ENCODE assay signal across 1 cellular context in the genomic region with DNA sequence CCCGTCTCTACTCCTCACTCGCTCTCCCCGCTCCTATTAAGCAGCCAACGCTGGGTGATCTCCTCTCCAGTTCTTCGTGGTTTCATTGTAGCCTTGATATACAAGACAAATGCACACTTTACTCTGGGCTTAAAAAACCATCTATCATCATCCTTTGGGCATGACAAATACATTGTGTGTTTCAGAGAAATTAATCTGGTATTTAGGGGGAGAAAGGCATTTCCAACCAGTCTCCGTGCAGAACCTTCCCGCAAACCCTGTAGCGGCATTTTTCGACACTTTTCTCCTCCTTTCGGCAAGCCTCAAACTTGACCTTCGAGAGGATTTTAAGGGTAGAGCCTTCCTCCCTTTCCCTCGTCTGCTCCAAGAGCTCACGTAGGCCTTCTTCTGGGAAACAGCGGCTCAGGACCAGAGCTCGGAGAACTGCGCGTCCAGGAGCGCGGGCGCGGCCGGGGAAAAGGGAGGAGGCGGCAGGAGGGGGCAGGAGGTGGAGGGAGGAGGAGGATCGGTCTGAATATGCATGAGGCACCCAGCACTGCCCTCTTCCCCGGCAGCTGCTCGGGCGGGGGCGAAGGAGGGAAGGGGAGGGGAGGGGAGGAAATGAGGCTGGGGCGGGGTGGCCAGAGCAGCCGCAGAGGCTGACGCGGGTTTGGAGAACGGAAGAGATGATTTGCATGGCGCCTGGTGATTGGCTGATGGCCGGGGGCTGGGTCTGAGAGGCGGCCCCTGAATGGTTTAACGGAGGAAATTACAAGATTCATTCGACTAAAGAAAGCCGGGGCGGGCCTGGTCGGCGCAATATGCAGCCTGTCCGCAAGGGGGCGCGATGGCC.
TF ChIP-seq lines count a peak whose summit lies in the region.

No MANE protein-coding gene starts in this region.

TF ChIP-seq in HepG2, 621 proteins besides CTCF, POLR2A, EP300 and RAD21 (continued from another document and continues in another):
- TF ChIP-seq, protein P1, sequence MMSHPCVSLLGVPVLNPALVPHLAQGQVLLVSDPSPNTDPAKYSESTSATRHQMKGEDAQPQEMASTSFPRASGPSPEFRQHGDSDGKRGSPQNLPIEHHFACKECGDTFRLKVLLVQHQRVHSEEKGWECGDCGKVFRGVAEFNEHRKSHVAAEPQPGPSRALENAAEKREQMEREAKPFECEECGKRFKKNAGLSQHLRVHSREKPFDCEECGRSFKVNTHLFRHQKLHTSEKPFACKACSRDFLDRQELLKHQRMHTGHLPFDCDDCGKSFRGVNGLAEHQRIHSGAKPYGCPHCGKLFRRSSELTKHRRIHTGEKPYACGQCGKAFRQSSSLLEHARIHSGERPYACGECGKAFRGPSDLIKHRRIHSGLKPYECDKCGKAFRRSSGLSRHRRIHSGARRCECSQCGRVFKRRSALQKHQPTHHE (CRISPR knock-in tag; IDR thresholded peaks at IDR 0.05; ENCODE audit: borderline replicate concordance), result no peak
- TF ChIP-seq ZNF724P (CRISPR knock-in tag; IDR thresholded peaks at IDR 0.05; ENCODE audit: borderline replicate concordance) (no peak), PITX1 (CRISPR knock-in tag; IDR thresholded peaks at IDR 0.05) (no peak), ZNF883 (CRISPR knock-in tag; IDR thresholded peaks at IDR 0.05; ENCODE audit: not compliant biosample characterization) (no peak), NONO (IDR thresholded peaks at IDR 0.05) (no peak), NONO (CRISPR knock-in tag; conservative IDR thresholded peaks at IDR 0.05) (no peak), NFYB (CRISPR knock-in tag; IDR thresholded peaks at IDR 0.05) (peak; percentile 69), REPIN1 (CRISPR knock-in tag; IDR thresholded peaks at IDR 0.05; ENCODE audit: borderline replicate concordance, low read depth) (0 out of 2 replicates have a peak, but pooled peaks have one; percentile 44), HNRNPLL (IDR thresholded peaks at IDR 0.05; ENCODE audit: low read depth, low read length, poor library complexity, severe bottlenecking) (peak; percentile 56), GLI4 (CRISPR knock-in tag; IDR thresholded peaks at IDR 0.05; ENCODE audit: borderline replicate concordance) (no peak), AHR (CRISPR knock-in tag; IDR thresholded peaks at IDR 0.05) (no peak), RBFOX2 (IDR thresholded peaks at IDR 0.05; ENCODE audit: low read depth, low read length) (no peak), SRSF1 (optimal IDR thresholded peaks at IDR 0.05; ENCODE audit: low read depth, low read length) (no peak), FLYWCH1 (CRISPR knock-in tag; IDR thresholded peaks at IDR 0.05) (no peak), ZNF354B (CRISPR knock-in tag; IDR thresholded peaks at IDR 0.05) (no peak), JARID2 (CRISPR knock-in tag; IDR thresholded peaks at IDR 0.05; ENCODE audit: insufficient replicate concordance) (no peak), PCBP2 (optimal IDR thresholded peaks at IDR 0.05; ENCODE audit: low read depth, low read length, poor library complexity, severe bottlenecking) (no peak), KAT7 (CRISPR knock-in tag; IDR thresholded peaks at IDR 0.05; ENCODE audit: borderline replicate concordance) (no peak), ZNF383 (CRISPR knock-in tag; IDR thresholded peaks at IDR 0.05; ENCODE audit: borderline replicate concordance) (no peak), SOX6 (IDR thresholded peaks at IDR 0.05) (no peak), SOX6 (CRISPR knock-in tag; IDR thresholded peaks at IDR 0.05) (peak; percentile 43; the same call in 1 of the 2 replicates), RBM39 (IDR thresholded peaks at IDR 0.05; ENCODE audit: low read depth, low read length, poor library complexity, severe bottlenecking) (no peak), NPAS2 (CRISPR knock-in tag; IDR thresholded peaks at IDR 0.05; ENCODE audit: borderline replicate concordance) (no peak), KLF12 (CRISPR knock-in tag; IDR thresholded peaks at IDR 0.05; ENCODE audit: borderline replicate concordance) (no peak), ZNF160 (CRISPR knock-in tag; IDR thresholded peaks at IDR 0.05) (no peak), IKZF1 (IDR thresholded peaks at IDR 0.05) (no peak), ZMYM2 (CRISPR knock-in tag; IDR thresholded peaks at IDR 0.05) (no peak), HIVEP1 (CRISPR knock-in tag; IDR thresholded peaks at IDR 0.05) (no peak), ZSCAN21 (CRISPR knock-in tag; IDR thresholded peaks at IDR 0.05; ENCODE audit: borderline replicate concordance) (no peak), HNRNPK (IDR thresholded peaks at IDR 0.05; ENCODE audit: low read depth, low read length, poor library complexity, severe bottlenecking) (peak; percentile 87), SMARCC2 (IDR thresholded peaks at IDR 0.05) (no peak), ZNF224 (CRISPR knock-in tag; IDR thresholded peaks at IDR 0.05) (no peak), ZFYVE20 (CRISPR knock-in tag; IDR thresholded peaks at IDR 0.05; ENCODE audit: borderline replicate concordance, low read depth) (no peak), KMT2B (CRISPR knock-in tag; IDR thresholded peaks at IDR 0.05) (no peak; the same call in 1 of the 2 replicates), ZSCAN9 (CRISPR knock-in tag; IDR thresholded peaks at IDR 0.05; ENCODE audit: borderline replicate concordance) (no peak)
- TF ChIP-seq, protein P2, sequence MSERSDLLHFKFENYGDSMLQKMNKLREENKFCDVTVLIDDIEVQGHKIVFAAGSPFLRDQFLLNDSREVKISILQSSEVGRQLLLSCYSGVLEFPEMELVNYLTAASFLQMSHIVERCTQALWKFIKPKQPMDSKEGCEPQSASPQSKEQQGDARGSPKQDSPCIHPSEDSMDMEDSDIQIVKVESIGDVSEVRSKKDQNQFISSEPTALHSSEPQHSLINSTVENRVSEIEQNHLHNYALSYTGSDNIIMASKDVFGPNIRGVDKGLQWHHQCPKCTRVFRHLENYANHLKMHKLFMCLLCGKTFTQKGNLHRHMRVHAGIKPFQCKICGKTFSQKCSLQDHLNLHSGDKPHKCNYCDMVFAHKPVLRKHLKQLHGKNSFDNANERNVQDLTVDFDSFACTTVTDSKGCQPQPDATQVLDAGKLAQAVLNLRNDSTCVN (CRISPR knock-in tag; IDR thresholded peaks at IDR 0.05; ENCODE audit: borderline replicate concordance), result no peak
- TF ChIP-seq, protein P3, sequence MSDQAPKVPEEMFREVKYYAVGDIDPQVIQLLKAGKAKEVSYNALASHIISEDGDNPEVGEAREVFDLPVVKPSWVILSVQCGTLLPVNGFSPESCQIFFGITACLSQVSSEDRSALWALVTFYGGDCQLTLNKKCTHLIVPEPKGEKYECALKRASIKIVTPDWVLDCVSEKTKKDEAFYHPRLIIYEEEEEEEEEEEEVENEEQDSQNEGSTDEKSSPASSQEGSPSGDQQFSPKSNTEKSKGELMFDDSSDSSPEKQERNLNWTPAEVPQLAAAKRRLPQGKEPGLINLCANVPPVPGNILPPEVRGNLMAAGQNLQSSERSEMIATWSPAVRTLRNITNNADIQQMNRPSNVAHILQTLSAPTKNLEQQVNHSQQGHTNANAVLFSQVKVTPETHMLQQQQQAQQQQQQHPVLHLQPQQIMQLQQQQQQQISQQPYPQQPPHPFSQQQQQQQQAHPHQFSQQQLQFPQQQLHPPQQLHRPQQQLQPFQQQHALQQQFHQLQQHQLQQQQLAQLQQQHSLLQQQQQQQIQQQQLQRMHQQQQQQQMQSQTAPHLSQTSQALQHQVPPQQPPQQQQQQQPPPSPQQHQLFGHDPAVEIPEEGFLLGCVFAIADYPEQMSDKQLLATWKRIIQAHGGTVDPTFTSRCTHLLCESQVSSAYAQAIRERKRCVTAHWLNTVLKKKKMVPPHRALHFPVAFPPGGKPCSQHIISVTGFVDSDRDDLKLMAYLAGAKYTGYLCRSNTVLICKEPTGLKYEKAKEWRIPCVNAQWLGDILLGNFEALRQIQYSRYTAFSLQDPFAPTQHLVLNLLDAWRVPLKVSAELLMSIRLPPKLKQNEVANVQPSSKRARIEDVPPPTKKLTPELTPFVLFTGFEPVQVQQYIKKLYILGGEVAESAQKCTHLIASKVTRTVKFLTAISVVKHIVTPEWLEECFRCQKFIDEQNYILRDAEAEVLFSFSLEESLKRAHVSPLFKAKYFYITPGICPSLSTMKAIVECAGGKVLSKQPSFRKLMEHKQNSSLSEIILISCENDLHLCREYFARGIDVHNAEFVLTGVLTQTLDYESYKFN (CRISPR knock-in tag; conservative IDR thresholded peaks at IDR 0.05), result no peak
- TF ChIP-seq, protein P4, sequence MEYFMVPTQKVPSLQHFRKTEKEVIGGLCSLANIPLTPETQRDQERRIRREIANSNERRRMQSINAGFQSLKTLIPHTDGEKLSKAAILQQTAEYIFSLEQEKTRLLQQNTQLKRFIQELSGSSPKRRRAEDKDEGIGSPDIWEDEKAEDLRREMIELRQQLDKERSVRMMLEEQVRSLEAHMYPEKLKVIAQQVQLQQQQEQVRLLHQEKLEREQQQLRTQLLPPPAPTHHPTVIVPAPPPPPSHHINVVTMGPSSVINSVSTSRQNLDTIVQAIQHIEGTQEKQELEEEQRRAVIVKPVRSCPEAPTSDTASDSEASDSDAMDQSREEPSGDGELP (IDR thresholded peaks at IDR 0.05; ENCODE audit: borderline replicate concordance, low read depth), result peak; percentile 20; the same call in 1 of the 2 replicates
- TF ChIP-seq, protein P5, sequence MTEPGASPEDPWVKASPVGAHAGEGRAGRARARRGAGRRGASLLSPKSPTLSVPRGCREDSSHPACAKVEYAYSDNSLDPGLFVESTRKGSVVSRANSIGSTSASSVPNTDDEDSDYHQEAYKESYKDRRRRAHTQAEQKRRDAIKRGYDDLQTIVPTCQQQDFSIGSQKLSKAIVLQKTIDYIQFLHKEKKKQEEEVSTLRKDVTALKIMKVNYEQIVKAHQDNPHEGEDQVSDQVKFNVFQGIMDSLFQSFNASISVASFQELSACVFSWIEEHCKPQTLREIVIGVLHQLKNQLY (CRISPR knock-in tag; IDR thresholded peaks at IDR 0.05), result no peak
- TF ChIP-seq, protein P6, sequence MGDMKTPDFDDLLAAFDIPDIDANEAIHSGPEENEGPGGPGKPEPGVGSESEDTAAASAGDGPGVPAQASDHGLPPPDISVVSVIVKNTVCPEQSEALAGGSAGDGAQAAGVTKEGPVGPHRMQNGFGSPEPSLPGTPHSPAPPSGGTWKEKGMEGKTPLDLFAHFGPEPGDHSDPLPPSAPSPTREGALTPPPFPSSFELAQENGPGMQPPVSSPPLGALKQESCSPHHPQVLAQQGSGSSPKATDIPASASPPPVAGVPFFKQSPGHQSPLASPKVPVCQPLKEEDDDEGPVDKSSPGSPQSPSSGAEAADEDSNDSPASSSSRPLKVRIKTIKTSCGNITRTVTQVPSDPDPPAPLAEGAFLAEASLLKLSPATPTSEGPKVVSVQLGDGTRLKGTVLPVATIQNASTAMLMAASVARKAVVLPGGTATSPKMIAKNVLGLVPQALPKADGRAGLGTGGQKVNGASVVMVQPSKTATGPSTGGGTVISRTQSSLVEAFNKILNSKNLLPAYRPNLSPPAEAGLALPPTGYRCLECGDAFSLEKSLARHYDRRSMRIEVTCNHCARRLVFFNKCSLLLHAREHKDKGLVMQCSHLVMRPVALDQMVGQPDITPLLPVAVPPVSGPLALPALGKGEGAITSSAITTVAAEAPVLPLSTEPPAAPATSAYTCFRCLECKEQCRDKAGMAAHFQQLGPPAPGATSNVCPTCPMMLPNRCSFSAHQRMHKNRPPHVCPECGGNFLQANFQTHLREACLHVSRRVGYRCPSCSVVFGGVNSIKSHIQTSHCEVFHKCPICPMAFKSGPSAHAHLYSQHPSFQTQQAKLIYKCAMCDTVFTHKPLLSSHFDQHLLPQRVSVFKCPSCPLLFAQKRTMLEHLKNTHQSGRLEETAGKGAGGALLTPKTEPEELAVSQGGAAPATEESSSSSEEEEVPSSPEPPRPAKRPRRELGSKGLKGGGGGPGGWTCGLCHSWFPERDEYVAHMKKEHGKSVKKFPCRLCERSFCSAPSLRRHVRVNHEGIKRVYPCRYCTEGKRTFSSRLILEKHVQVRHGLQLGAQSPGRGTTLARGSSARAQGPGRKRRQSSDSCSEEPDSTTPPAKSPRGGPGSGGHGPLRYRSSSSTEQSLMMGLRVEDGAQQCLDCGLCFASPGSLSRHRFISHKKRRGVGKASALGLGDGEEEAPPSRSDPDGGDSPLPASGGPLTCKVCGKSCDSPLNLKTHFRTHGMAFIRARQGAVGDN (CRISPR knock-in tag; IDR thresholded peaks at IDR 0.05), result peak; percentile 68
- TF ChIP-seq, protein P7, sequence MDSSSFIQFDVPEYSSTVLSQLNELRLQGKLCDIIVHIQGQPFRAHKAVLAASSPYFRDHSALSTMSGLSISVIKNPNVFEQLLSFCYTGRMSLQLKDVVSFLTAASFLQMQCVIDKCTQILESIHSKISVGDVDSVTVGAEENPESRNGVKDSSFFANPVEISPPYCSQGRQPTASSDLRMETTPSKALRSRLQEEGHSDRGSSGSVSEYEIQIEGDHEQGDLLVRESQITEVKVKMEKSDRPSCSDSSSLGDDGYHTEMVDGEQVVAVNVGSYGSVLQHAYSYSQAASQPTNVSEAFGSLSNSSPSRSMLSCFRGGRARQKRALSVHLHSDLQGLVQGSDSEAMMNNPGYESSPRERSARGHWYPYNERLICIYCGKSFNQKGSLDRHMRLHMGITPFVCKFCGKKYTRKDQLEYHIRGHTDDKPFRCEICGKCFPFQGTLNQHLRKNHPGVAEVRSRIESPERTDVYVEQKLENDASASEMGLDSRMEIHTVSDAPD (CRISPR knock-in tag; IDR thresholded peaks at IDR 0.05), result no peak
- TF ChIP-seq, protein P8, sequence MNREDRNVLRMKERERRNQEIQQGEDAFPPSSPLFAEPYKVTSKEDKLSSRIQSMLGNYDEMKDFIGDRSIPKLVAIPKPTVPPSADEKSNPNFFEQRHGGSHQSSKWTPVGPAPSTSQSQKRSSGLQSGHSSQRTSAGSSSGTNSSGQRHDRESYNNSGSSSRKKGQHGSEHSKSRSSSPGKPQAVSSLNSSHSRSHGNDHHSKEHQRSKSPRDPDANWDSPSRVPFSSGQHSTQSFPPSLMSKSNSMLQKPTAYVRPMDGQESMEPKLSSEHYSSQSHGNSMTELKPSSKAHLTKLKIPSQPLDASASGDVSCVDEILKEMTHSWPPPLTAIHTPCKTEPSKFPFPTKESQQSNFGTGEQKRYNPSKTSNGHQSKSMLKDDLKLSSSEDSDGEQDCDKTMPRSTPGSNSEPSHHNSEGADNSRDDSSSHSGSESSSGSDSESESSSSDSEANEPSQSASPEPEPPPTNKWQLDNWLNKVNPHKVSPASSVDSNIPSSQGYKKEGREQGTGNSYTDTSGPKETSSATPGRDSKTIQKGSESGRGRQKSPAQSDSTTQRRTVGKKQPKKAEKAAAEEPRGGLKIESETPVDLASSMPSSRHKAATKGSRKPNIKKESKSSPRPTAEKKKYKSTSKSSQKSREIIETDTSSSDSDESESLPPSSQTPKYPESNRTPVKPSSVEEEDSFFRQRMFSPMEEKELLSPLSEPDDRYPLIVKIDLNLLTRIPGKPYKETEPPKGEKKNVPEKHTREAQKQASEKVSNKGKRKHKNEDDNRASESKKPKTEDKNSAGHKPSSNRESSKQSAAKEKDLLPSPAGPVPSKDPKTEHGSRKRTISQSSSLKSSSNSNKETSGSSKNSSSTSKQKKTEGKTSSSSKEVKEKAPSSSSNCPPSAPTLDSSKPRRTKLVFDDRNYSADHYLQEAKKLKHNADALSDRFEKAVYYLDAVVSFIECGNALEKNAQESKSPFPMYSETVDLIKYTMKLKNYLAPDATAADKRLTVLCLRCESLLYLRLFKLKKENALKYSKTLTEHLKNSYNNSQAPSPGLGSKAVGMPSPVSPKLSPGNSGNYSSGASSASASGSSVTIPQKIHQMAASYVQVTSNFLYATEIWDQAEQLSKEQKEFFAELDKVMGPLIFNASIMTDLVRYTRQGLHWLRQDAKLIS (CRISPR knock-in tag; IDR thresholded peaks at IDR 0.05), result no peak
- TF ChIP-seq, protein P9, sequence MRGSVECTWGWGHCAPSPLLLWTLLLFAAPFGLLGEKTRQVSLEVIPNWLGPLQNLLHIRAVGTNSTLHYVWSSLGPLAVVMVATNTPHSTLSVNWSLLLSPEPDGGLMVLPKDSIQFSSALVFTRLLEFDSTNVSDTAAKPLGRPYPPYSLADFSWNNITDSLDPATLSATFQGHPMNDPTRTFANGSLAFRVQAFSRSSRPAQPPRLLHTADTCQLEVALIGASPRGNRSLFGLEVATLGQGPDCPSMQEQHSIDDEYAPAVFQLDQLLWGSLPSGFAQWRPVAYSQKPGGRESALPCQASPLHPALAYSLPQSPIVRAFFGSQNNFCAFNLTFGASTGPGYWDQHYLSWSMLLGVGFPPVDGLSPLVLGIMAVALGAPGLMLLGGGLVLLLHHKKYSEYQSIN (CRISPR knock-in tag; IDR thresholded peaks at IDR 0.05; ENCODE audit: borderline replicate concordance), result no peak
